8 cellular contexts compared by ENCODE assay signal in the genomic region with DNA sequence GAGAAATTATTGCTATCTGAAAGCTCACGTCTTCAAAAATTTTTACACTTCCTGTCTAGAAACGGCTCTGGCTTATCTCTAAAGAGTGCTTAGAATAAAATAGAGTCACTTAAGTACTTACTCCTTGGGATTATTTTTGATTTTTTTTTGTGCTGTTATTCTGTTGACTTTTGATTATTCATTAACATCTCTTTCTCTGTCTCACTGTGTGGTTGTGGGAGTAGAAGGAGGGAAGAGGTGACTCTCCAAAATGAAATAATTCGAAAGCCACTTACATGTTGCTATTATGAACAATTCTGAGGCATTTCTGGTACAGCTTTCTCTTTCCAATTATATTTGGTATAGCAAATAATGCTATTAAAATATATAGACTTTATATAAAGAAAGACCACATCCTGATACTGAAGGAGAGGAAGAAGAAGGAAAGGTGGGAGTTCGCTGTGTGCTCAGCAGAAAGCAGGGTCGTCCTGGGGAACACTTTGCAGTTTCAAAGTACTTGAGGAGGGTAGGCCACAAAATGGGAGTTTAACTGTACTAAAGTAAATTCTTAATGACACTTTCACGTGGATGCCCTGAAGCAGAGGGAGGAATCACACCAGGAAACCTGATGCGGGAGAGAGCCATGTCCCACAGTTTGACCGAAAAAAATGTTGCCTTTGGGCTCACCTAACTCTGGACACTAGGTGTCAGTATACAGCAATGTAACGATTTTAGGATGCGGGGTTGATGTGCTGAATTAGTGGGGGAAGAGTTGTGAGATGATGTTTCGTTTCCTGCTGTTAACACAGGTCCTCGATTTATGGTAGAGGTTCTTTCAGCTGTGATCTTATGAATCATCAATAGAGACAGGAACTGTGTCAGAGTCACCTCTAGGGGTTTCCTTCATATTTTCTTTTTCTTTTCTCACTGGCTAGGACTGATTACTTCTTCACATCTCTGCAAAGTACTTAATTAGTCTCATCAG. TPM values are rescaled to one million over a fixed set of nuclear protein-coding genes. Genes with fewer than 3 reads are reported as not detected.
DNase-seq lines count a peak whose midpoint lies in the region; ATAC-seq and TF ChIP-seq lines count a peak whose summit lies in the region.

No MANE protein-coding gene starts in this region.

- ATAC-seq in activated T-cell treated with anti-CD3 and anti-CD28 coated beads, Interleukin-2, amount 50 U/mL, for 72 hours (replicated peaks in 1 of 2), result peak; percentile 100
- ATAC-seq in upper lobe of left lung (ENCODE audit: low FRiP score in 2 of 2), result peak; percentile 89 to 95

- H3K27ac ChIP-seq in Peyer's patch, result no peak overlapping the region
- H3K27ac ChIP-seq in upper lobe of left lung, result no peak overlapping the region

- no peaks in the 10 kb centered on the region for H3K9me3 Mint-ChIP-seq in activated T-cell treated with anti-CD3 and anti-CD28 coated beads, Interleukin-2, amount 50 U/mL, for 72 hours
- H3K9me3 Mint-ChIP-seq in neural crest cell, result peaks cover 14% of the 10 kb centered on the region

- H3K4me3 ChIP-seq in H7 (ENCODE audit: insufficient read depth, low read depth, low read length), result no peak overlapping the region
- H3K4me3 ChIP-seq in Peyer's patch, result no peak overlapping the region
- H3K4me3 ChIP-seq in fibroblast of mammary gland (ENCODE audit: control insufficient read depth, low read depth, low read length), result no peak overlapping the region
- no peak overlapping the region for H3K4me3 ChIP-seq in upper lobe of left lung

- no peak for TF ChIP-seq EP300 in upper lobe of left lung (IDR thresholded peaks at IDR 0.05)

- H3K4me1 Mint-ChIP-seq in activated T-cell treated with anti-CD3 and anti-CD28 coated beads, Interleukin-2, amount 50 U/mL, for 72 hours (ENCODE audit: low read depth), result peaks cover 20% of the 10 kb centered on the region
- peaks cover 23% of the 10 kb centered on the region for H3K4me1 Mint-ChIP-seq in neural crest cell

- DNase-seq in GM04504 (ENCODE audit: low read depth), result peak; percentile 85
- peak; percentile 26 for DNase-seq in H7
- peak in 2 of 3 donors; percentile 22 to 62 for DNase-seq in Peyer's patch
- peak; percentile 49 to 63 for DNase-seq in activated T-cell treated with anti-CD3 and anti-CD28 coated beads, Interleukin-2, amount 50 U/mL, for 72 hours
- peak; percentile 95 for DNase-seq in fibroblast of mammary gland (ENCODE audit: low read depth)
- DNase-seq in neural crest cell (ENCODE audit: low read depth, low spot score), result peak; percentile 48
- peak in 1 of 2 donors; percentile 33 for DNase-seq in upper lobe of left lung

- peaks cover 0 to 8% (median 0%) of the 10 kb centered on the region in 4 donors for H3K4me1 ChIP-seq in Peyer's patch
- H3K4me1 ChIP-seq in upper lobe of left lung, result peaks cover 0 to 9% (median 4%) of the 10 kb centered on the region in 4 donors

- TF ChIP-seq CTCF in LNCAP (IDR thresholded peaks at IDR 0.05) (peak; percentile 70), Peyer's patch (IDR thresholded peaks at IDR 0.05) (peak; percentile 36 to 90 (median 82)), fibroblast of mammary gland (conservative IDR thresholded peaks at IDR 0.05; ENCODE audit: control insufficient read depth, insufficient read depth, low read depth, low read length) (peak; percentile 91), neural crest cell (conservative IDR thresholded peaks at IDR 0.05) (peak; percentile 95), upper lobe of left lung (IDR thresholded peaks at IDR 0.05) (peak; percentile 41 to 86 (median 76))

- 22 to 26% methylated on average over 12 of the region's 12 CpGs for WGBS in upper lobe of left lung, 2 donors

- H3K27me3 ChIP-seq in H7 (ENCODE audit: control insufficient read depth, insufficient read depth, low read length) (no peaks in the 10 kb centered on the region), Peyer's patch (no peaks in the 10 kb centered on the region), upper lobe of left lung (no peaks in the 10 kb centered on the region)

- H3K27ac Mint-ChIP-seq in activated T-cell treated with anti-CD3 and anti-CD28 coated beads, Interleukin-2, amount 50 U/mL, for 72 hours, result no peak overlapping the region
- peak overlapping the region; percentile 24 for H3K27ac Mint-ChIP-seq in neural crest cell (ENCODE audit: unreplicated experiment)

- peak overlapping the region; percentile 27 to 56 for H3K4me3 Mint-ChIP-seq in activated T-cell treated with anti-CD3 and anti-CD28 coated beads, Interleukin-2, amount 50 U/mL, for 72 hours
- H3K4me3 Mint-ChIP-seq in neural crest cell, result no peak overlapping the region

- H3K27me3 Mint-ChIP-seq in activated T-cell treated with anti-CD3 and anti-CD28 coated beads, Interleukin-2, amount 50 U/mL, for 72 hours (ENCODE audit: low read depth), result peaks cover 19% of the 10 kb centered on the region
- H3K27me3 Mint-ChIP-seq in neural crest cell (ENCODE audit: low read depth), result no peaks in the 10 kb centered on the region

- peaks cover 0 to 1% of the 10 kb centered on the region in 2 donors for H3K36me3 Mint-ChIP-seq in activated T-cell treated with anti-CD3 and anti-CD28 coated beads, Interleukin-2, amount 50 U/mL, for 72 hours (ENCODE audit: insufficient read depth in 2 of 2)
- H3K36me3 Mint-ChIP-seq in neural crest cell (ENCODE audit: low read depth), result peaks cover 16% of the 10 kb centered on the region

- H3K36me3 ChIP-seq in H7 (replicated peaks; ENCODE audit: control insufficient read depth, insufficient read depth, low read length), result no peaks in the 10 kb centered on the region
- no peaks in the 10 kb centered on the region for H3K36me3 ChIP-seq in Peyer's patch
- H3K36me3 ChIP-seq in upper lobe of left lung, result no peaks in the 10 kb centered on the region

- TF ChIP-seq POLR2A in Peyer's patch (IDR thresholded peaks at IDR 0.05), result no peak
- no peak for TF ChIP-seq POLR2A in upper lobe of left lung (IDR thresholded peaks at IDR 0.05)

- H3K9me3 ChIP-seq in Peyer's patch (no peaks in the 10 kb centered on the region), upper lobe of left lung (no peaks in the 10 kb centered on the region)

RNA-seq across cellular contexts. Expression of a gene that starts 9.8 kb away (rescaled TPM):
- 161 and 166 TPM in 2 replicates for total RNA-seq in H7 (2014; rRNA removed; shearing (Covaris generic))
- total RNA-seq in Peyer's patch, result 10 to 100 TPM; 35.5 to 61.6 (median 45.5) TPM
- total RNA-seq in activated T-cell treated with anti-CD3 and anti-CD28 coated beads, Interleukin-2, amount 50 U/mL, for 72 hours, result 100 to 1,000 TPM; 125 to 128 TPM
- total RNA-seq in neural crest cell, result 83.9 and 86.5 TPM in 2 replicates
- total RNA-seq in upper lobe of left lung, result 10 to 100 TPM; 21.1 to 80.9 (median 68.9) TPM
